Comparison of ENCODE assay signal across 18 cellular contexts in the genomic region with DNA sequence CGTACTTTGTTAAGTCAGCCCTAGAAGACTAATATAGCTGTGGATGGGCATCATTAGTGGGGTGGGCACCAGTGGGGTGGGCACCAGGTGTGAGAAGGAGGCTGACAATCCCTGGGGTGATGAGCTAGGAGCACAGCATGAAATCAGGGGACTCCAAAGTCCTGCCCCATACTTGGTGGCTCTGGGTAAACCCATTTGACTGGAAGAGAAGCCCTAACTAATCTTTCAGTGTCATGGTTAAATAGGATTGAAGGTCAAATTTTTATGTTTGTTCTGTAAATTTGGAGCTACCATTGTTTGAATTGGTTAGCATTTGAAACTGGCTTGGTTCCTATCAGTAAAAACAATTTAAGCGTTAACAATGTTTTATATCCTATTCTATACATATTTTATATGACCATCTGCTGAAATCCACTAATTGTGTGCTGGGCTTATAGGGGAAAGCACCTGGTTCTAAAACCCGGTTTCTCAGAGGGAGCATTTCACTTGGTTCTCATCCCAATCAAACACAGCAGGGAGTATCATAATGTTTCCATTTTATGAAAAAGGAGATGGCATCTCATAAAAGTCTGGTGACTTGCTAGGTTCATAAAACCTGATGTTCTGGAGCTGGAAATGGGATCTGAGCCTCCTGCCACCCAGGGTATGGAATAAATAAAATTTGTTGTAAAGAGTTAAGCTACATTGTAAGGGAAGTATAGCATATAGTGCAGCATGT.
DNase-seq lines count a peak whose midpoint lies in the region; ATAC-seq, FAIRE-seq and TF ChIP-seq lines count a peak whose summit lies in the region.
"Had no signal": no experiment of that assay in that cellular context is flagged by ENCODE, and none has a peak within 500 bp of the region (broad histone marks: within the 10 kb centered on the region; RNA-seq: fewer than 3 reads in every experiment).

No MANE protein-coding gene starts in this region.

- H3K27me3 Mint-ChIP-seq in immature natural killer cell (ENCODE audit: low read depth in 3 of 3): peaks cover 0 to 6% (median 1%) of the 10 kb centered on the region in 3 donors

- TF ChIP-seq CTCF in HepG2 (CRISPR knock-in tag; IDR thresholded peaks at IDR 0.05) (no peak), stomach (IDR thresholded peaks at IDR 0.05) (no peak)

- peaks cover 0 to 6% of the 10 kb centered on the region in 2 donors for H3K4me1 Mint-ChIP-seq in immature natural killer cell

- no peak for TF ChIP-seq POLR2A in HepG2 (IDR thresholded peaks at IDR 0.05; ENCODE audit: insufficient read depth in 1 of 2, low read depth in 2 of 2, low read length in 2 of 2)
- no peak for TF ChIP-seq POLR2A in stomach (IDR thresholded peaks at IDR 0.05)

- H3K27me3 ChIP-seq in HepG2 (ENCODE audit: control insufficient read depth in 1 of 2, insufficient read depth in 2 of 2, low read length in 2 of 2): no peaks in the 10 kb centered on the region
- H3K27me3 ChIP-seq in stomach: no peaks in the 10 kb centered on the region

- 86% methylated on average over 3 of the region's 3 CpGs for WGBS in HepG2 (ENCODE audit: low lambda C conversion rate)
- 52 to 69% (median 60%) methylated on average over 3 of the region's 3 CpGs for WGBS in stomach, 5 donors

- FAIRE-seq in HepG2 (lab: Jason Lieb, UNC): no peak
- FAIRE-seq: H1 had no signal

- H3K36me3 Mint-ChIP-seq in immature natural killer cell: no peaks in the 10 kb centered on the region
- H3K36me3 Mint-ChIP-seq: CD8-positive, alpha-beta memory T cell had no signal

- ATAC-seq in HepG2 (peak; percentile 50; the same call in 2 of the 3 replicates), HG03520 (IDR thresholded peaks at IDR 0.05; ENCODE audit: unreplicated experiment) (no peak), HG03432 (IDR thresholded peaks at IDR 0.05; ENCODE audit: unreplicated experiment) (no peak)
- ATAC-seq: Panc1, Right ventricle myocardium inferior had no signal

- H3K4me3 Mint-ChIP-seq in immature natural killer cell: no peak overlapping the region
- H3K4me3 Mint-ChIP-seq: B cell; CD8-positive, alpha-beta memory T cell had no signal

- H3K9ac ChIP-seq in HepG2 (ENCODE audit: insufficient read depth, low read depth, low read length): no peak overlapping the region

- H3K9me3 ChIP-seq in HepG2 (ENCODE audit: low read length) (no peaks in the 10 kb centered on the region), stomach (no peaks in the 10 kb centered on the region)

- in situ Hi-C loops in HepG2 (cut with HindIII; ENCODE audit: extremely low pct_ligation_motif_present, low pct_unique_long_range_greater_than_20kb): no loop called here

- no TSS peak for BruUV-seq in HepG2 (replicated peaks; lab: Mats Ljungman, UMichigan)

- no peak overlapping the region for H3K27ac Mint-ChIP-seq in immature natural killer cell
- H3K27ac Mint-ChIP-seq: B cell had no signal

- H3K4me3 ChIP-seq in HepG2 (replicated peaks in 1 of 3; ENCODE audit: insufficient read depth in 1 of 3, low read depth in 2 of 3, low read length in 3 of 3) (no peak overlapping the region), stomach (no peak overlapping the region)
- H3K4me3 ChIP-seq: SK-N-MC had no signal

- DNase-seq in DMS 273 (lab: John Stamatoyannopoulos, UW; ENCODE audit: unreplicated experiment): peak; percentile 53
- DNase-seq in NCI-H69 (lab: John Stamatoyannopoulos, UW): peak; percentile 17
- DNase-seq in HepG2 (ENCODE audit: low spot score): peak; percentile 15
- no peak for DNase-seq in stomach
- no peak for DNase-seq in occipital lobe (lab: John Stamatoyannopoulos, UW)
- DNase-seq in immature natural killer cell: no peak
- DNase-seq: CD8-positive, alpha-beta memory T cell; NCI-H1417; NCI-H2081 treated with DMSO at 0.1 percent for 48 hours; NCI-H226; NCI-H748 treated with DMSO at 0.1 percent for 48 hours had no signal

- peaks cover 0 to 2% (median 0%) of the 10 kb centered on the region in 6 donors for H3K9me3 Mint-ChIP-seq in immature natural killer cell
- H3K9me3 Mint-ChIP-seq: CD8-positive, alpha-beta memory T cell had no signal

- CTCF ChIA-PET in HepG2 (lab: Yijun Ruan, JAX; ENCODE audit: low intra/inter-chr PET ratio, low total read pairs): no interaction called here

- POLR2A ChIA-PET in HepG2 (lab: Yijun Ruan, JAX): no interaction called here

- H3K79me2 ChIP-seq in HepG2 (ENCODE audit: insufficient read depth, low read length): no peaks in the 10 kb centered on the region

- H2AFZ ChIP-seq in HepG2 (ENCODE audit: low read length): no peak overlapping the region

- peaks cover 6 to 22% of the 10 kb centered on the region in 2 experiments; a peak in 4 of 5 replicates for H3K36me3 ChIP-seq in HepG2 (replicated peaks in 1 of 2; ENCODE audit: control insufficient read depth in 1 of 2, insufficient read depth in 2 of 2, low read length in 2 of 2)
- peaks cover 0 to 23% (median 0%) of the 10 kb centered on the region in 4 donors for H3K36me3 ChIP-seq in stomach

- no peak overlapping the region for H3K4me2 ChIP-seq in HepG2 (ENCODE audit: low read depth, low read length)

- peaks cover 24% of the 10 kb centered on the region for H3K4me1 ChIP-seq in HepG2 (ENCODE audit: insufficient read depth, low read length)
- peaks cover 5 to 79% (median 38%) of the 10 kb centered on the region in 4 donors for H3K4me1 ChIP-seq in stomach

- no peak for TF ChIP-seq EP300 in HepG2 (IDR thresholded peaks at IDR 0.05; ENCODE audit: low read depth in 2 of 2, low read length in 2 of 2)
- no peak for TF ChIP-seq EP300 in HepG2 (CRISPR knock-in tag; IDR thresholded peaks at IDR 0.05; ENCODE audit: borderline replicate concordance)
- no peak for TF ChIP-seq EP300 in stomach (IDR thresholded peaks at IDR 0.05)

- intact Hi-C loops in HepG2 (cut with micrococcal nuclease; ENCODE audit: unreplicated experiment) (no loop called here), stomach (cut with DNase I; ENCODE audit: low total_unique reads) (no loop called here)

- no peaks in the 10 kb centered on the region for H4K20me1 ChIP-seq in HepG2 (ENCODE audit: insufficient read depth, low read length)

- no peak for TF ChIP-seq RAD21 in HepG2 (CRISPR knock-in tag; IDR thresholded peaks at IDR 0.05)

- H3K27ac ChIP-seq in HepG2 (ENCODE audit: extremely low read length, insufficient read depth, low read length): no peak overlapping the region
- peak overlapping the region in 4 of 5 donors; percentile 31 to 91 (median 46) for H3K27ac ChIP-seq in stomach
- H3K27ac ChIP-seq: SK-N-MC had no signal

TF ChIP-seq in HepG2, 621 proteins besides CTCF, POLR2A, EP300 and RAD21 (continues in another document):
- 0 out of 2 replicates have a peak, but pooled peaks have one; percentile 19 for TF ChIP-seq HNF4A (CRISPR knock-in tag; IDR thresholded peaks at IDR 0.05)
- TF ChIP-seq, protein P1, sequence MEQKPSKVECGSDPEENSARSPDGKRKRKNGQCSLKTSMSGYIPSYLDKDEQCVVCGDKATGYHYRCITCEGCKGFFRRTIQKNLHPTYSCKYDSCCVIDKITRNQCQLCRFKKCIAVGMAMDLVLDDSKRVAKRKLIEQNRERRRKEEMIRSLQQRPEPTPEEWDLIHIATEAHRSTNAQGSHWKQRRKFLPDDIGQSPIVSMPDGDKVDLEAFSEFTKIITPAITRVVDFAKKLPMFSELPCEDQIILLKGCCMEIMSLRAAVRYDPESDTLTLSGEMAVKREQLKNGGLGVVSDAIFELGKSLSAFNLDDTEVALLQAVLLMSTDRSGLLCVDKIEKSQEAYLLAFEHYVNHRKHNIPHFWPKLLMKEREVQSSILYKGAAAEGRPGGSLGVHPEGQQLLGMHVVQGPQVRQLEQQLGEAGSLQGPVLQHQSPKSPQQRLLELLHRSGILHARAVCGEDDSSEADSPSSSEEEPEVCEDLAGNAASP (CRISPR knock-in tag; IDR thresholded peaks at IDR 0.05; ENCODE audit: borderline replicate concordance): no peak
- TF ChIP-seq ZNF629 (CRISPR knock-in tag; conservative IDR thresholded peaks at IDR 0.05): peak; percentile 43; the same call in 1 of the 2 replicates
- TF ChIP-seq, protein P2, sequence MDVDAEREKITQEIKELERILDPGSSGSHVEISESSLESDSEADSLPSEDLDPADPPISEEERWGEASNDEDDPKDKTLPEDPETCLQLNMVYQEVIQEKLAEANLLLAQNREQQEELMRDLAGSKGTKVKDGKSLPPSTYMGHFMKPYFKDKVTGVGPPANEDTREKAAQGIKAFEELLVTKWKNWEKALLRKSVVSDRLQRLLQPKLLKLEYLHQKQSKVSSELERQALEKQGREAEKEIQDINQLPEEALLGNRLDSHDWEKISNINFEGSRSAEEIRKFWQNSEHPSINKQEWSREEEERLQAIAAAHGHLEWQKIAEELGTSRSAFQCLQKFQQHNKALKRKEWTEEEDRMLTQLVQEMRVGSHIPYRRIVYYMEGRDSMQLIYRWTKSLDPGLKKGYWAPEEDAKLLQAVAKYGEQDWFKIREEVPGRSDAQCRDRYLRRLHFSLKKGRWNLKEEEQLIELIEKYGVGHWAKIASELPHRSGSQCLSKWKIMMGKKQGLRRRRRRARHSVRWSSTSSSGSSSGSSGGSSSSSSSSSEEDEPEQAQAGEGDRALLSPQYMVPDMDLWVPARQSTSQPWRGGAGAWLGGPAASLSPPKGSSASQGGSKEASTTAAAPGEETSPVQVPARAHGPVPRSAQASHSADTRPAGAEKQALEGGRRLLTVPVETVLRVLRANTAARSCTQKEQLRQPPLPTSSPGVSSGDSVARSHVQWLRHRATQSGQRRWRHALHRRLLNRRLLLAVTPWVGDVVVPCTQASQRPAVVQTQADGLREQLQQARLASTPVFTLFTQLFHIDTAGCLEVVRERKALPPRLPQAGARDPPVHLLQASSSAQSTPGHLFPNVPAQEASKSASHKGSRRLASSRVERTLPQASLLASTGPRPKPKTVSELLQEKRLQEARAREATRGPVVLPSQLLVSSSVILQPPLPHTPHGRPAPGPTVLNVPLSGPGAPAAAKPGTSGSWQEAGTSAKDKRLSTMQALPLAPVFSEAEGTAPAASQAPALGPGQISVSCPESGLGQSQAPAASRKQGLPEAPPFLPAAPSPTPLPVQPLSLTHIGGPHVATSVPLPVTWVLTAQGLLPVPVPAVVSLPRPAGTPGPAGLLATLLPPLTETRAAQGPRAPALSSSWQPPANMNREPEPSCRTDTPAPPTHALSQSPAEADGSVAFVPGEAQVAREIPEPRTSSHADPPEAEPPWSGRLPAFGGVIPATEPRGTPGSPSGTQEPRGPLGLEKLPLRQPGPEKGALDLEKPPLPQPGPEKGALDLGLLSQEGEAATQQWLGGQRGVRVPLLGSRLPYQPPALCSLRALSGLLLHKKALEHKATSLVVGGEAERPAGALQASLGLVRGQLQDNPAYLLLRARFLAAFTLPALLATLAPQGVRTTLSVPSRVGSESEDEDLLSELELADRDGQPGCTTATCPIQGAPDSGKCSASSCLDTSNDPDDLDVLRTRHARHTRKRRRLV (CRISPR knock-in tag; IDR thresholded peaks at IDR 0.05): no peak
- TF ChIP-seq MAFK (conservative IDR thresholded peaks at IDR 0.05 in 1 of 2, IDR thresholded peaks at IDR 0.05 in 1 of 2; ENCODE audit: low read length in 2 of 2): no peak
- TF ChIP-seq, protein P3, sequence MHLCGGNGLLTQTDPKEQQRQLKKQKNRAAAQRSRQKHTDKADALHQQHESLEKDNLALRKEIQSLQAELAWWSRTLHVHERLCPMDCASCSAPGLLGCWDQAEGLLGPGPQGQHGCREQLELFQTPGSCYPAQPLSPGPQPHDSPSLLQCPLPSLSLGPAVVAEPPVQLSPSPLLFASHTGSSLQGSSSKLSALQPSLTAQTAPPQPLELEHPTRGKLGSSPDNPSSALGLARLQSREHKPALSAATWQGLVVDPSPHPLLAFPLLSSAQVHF (CRISPR knock-in tag; IDR thresholded peaks at IDR 0.05): no peak

Comparison
In these comparisons a context has a peak if more than half of its experiments do, and no peak if none do; other contexts are left out.
1. DNase-seq: peak in DMS 273 (single experiment), NCI-H69 (single experiment) and HepG2 (single experiment); none in stomach (single experiment), occipital lobe (single experiment) and immature natural killer cell (0 of 3).